Comparison of ENCODE assay signal across 18 cellular contexts in the genomic region with DNA sequence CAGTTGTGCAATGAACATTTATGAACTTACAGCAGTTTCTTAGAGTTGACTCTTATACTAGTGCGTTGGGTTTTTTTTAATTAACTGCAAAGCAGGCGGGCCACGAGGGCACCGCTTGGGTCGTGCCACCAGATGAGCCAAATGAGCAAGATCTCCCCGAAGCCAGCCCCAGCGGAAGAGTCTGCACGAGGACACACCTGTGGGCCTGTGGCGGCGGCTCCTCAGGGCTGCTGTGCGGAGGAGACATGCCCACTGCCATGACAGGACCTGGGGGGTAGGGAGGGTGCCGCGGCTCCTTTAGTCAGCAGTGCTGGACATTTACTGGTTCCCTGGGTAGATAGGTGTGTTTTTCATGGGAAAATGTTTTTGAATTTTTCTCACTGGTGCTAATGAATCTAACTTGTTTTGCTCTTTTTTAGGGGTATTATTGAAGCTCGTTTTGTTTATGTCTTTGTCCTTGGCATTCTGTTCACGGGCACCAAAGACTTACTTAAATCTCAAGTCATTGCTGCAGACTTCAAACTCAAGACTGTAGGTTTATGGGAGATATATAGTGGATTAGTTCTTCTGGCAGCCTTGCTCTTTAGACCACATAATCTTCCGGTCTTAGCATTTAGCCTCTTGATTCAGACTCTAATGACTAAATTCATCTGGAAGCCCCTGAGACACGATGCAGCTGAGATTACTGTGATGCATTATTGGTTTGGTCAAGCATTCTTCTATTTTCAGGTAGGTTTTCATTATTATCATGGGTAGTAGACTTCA. TPM values are rescaled to one million over a fixed set of nuclear protein-coding genes. Genes with fewer than 3 reads are reported as not detected.
DNase-seq lines count a peak whose midpoint lies in the region; FAIRE-seq and TF ChIP-seq lines count a peak whose summit lies in the region.
"Had no signal": no experiment of that assay in that cellular context is flagged by ENCODE, and none has a peak within 500 bp of the region (broad histone marks: within the 10 kb centered on the region; RNA-seq: fewer than 3 reads in every experiment).

No MANE protein-coding gene starts in this region.

- H3K36me3 ChIP-seq in WERI-Rb-1 (peaks cover 62% of the 10 kb centered on the region), osteoblast (ENCODE audit: insufficient read depth, low read length) (peaks cover 46% of the 10 kb centered on the region)

- TF ChIP-seq POLR2A in GM12891 (IDR thresholded peaks at IDR 0.05; ENCODE audit: low read depth, low read length): no peak

- no peaks in the 10 kb centered on the region for H3K79me2 ChIP-seq in osteoblast (ENCODE audit: insufficient read depth, low read length)

- no peaks in the 10 kb centered on the region for H3K4me1 ChIP-seq in osteoblast (ENCODE audit: insufficient read depth, low read length)
- H3K4me1 ChIP-seq: BE2C had no signal

- H3K4me3 ChIP-seq in WERI-Rb-1 (ENCODE audit: low read depth, low read length): no peak overlapping the region
- H3K4me3 ChIP-seq in osteoblast (ENCODE audit: insufficient read depth, low read length): no peak overlapping the region

- no peak for DNase-seq in WERI-Rb-1
- peak; percentile 23 for DNase-seq in islet precursor cell
- DNase-seq in osteoblast (ENCODE audit: insufficient read length, low spot score, missing footprints): peak; percentile 72
- DNase-seq in kidney tubule cell (ENCODE audit: low spot score): no peak
- no peak for DNase-seq in medulla oblongata (ENCODE audit: extremely low spot score)
- DNase-seq in GM12891 (ENCODE audit: insufficient read length, low spot score): no peak
- DNase-seq: ACHN; BE2C; CD4-positive, CD25-positive, alpha-beta regulatory T cell; CD8-positive, alpha-beta memory T cell; COR-L47; GF-D8; GOT3; H7; HFFc6; IMR-90 had no signal

- H4K20me1 ChIP-seq in osteoblast (ENCODE audit: insufficient read depth, low read length): no peaks in the 10 kb centered on the region

- no peak overlapping the region for H2AFZ ChIP-seq in osteoblast (ENCODE audit: low read length)

- no peaks in the 10 kb centered on the region for H3K27me3 ChIP-seq in WERI-Rb-1 (ENCODE audit: insufficient read depth, low read depth, severe bottlenecking)
- no peaks in the 10 kb centered on the region for H3K27me3 ChIP-seq in osteoblast (ENCODE audit: insufficient read depth, low read length)
- H3K27me3 ChIP-seq: BE2C had no signal

- H3K9me3 ChIP-seq in WERI-Rb-1 (ENCODE audit: severe bottlenecking) (no peaks in the 10 kb centered on the region), osteoblast (ENCODE audit: low read depth, low read length) (no peaks in the 10 kb centered on the region)
- H3K9me3 ChIP-seq: BE2C had no signal

- H3K4me2 ChIP-seq in osteoblast (ENCODE audit: insufficient read depth, low read length): no peak overlapping the region

- FAIRE-seq in GM12891 (lab: Jason Lieb, UNC): no peak
- FAIRE-seq: HTR-8/SVneo had no signal

- H3K27ac ChIP-seq in WERI-Rb-1 (peak overlapping the region; percentile 22), osteoblast (ENCODE audit: low read depth, low read length) (no peak overlapping the region)

- no peak for TF ChIP-seq CTCF in WERI-Rb-1 (IDR thresholded peaks at IDR 0.05; ENCODE audit: low read depth, low read length)
- TF ChIP-seq CTCF in osteoblast (IDR thresholded peaks at IDR 0.05; ENCODE audit: extremely low read depth, low read depth, low read length): no peak

TF ChIP-seq in GM12891, 5 proteins besides CTCF, POLR2A, EP300 and RAD21:
- no peak for TF ChIP-seq SPI1 (IDR thresholded peaks at IDR 0.05; ENCODE audit: low read depth, low read length)
- TF ChIP-seq PAX5 (IDR thresholded peaks at IDR 0.05; ENCODE audit: insufficient read depth, low read length, severe bottlenecking): no peak
- TF ChIP-seq POLR2AphosphoS5 (IDR thresholded peaks at IDR 0.05; ENCODE audit: low read depth, low read length): no peak
- no peak for TF ChIP-seq POU2F2 (IDR thresholded peaks at IDR 0.05; ENCODE audit: low read depth, low read length)
- no peak for TF ChIP-seq TAF1 (IDR thresholded peaks at IDR 0.05; ENCODE audit: low read depth, low read length)

RNA-seq across cellular contexts. Expression of a gene that starts 31.2 kb away (rescaled TPM):
- 47.4 and 50.3 TPM in 2 replicates for total RNA-seq in osteoblast
- polyA plus RNA-seq in GM12891 (2012; ENCODE audit: low read depth, missing spikeins): 24.9 TPM

RNA-seq across cellular contexts. Expression of a gene that starts 31.2 kb away (rescaled TPM):
- 12.1 and 17.4 TPM in 2 replicates for total RNA-seq in osteoblast
- 17.4 TPM for polyA plus RNA-seq in GM12891 (2012; ENCODE audit: low read depth, missing spikeins)

RNA-seq across cellular contexts. Expression of a gene that starts 45.9 kb away (rescaled TPM):
- not detected in 2 replicates for total RNA-seq in osteoblast
- polyA plus RNA-seq in GM12891 (2012; ENCODE audit: low read depth, missing spikeins): not detected
- total RNA-seq: CD4-positive, CD25-positive, alpha-beta regulatory T cell; CD8-positive, alpha-beta memory T cell; Daoy; HFFc6; IMR-90 had no signal
- polyA plus RNA-seq: CD4-positive, CD25-positive, alpha-beta regulatory T cell; CD8-positive, alpha-beta memory T cell; IMR-90 had no signal

Comparison
In these comparisons a context has a peak if more than half of its experiments do, and no peak if none do; other contexts are left out.
1. DNase-seq: peak in islet precursor cell (single experiment) and osteoblast (single experiment); none in WERI-Rb-1 (single experiment), kidney tubule cell (single experiment), medulla oblongata (single experiment) and GM12891 (single experiment).